8 cellular contexts compared by ENCODE assay signal in the genomic region with DNA sequence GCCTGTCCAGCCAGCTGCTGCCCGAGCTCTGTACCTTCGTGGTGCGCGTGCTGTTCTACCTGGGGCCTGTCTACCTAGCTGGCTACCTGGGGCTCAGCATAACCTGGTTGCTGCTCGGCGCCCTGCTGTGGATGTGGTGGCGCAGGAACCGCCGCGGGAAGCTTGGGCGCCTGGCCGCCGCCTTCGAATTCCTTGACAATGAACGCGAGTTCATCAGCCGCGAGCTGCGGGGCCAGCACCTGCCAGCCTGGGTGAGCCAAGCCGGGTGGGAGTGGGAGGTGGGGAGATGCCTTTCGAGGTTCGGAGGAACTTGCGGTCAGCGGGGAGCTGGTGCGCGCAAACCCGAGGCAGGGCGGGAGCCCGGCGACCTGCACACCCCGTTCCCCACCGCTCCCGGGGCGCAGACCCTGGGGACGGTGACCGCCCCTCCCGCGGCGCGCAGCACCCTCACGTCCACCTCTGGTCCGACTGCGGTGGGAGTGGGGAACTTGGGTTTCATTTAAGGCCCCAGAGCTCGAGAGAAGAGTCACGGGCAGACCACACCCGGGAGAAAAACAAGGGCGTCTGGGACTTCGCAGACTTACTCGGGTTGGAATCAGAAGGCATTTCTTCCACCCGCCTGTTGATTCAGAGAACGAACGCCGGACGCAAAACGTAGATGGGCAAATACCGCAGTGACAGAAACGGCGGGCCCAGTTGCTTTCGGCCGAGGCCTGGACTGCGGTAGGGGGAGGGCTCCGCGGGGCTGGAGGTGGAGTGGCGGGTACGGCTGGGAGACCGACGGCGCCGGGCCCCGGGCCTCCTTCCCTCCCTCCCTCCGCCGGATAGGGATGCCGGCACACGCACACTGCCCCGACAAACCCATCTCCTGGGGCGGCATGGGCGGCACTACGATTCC. TPM values are rescaled to one million over a fixed set of nuclear protein-coding genes. Genes with fewer than 3 reads are reported as not detected.
A peak's percentile ranks its signal among the peaks of the same experiment; 100 is the strongest.
DNase-seq lines count a peak whose midpoint lies in the region; ATAC-seq and TF ChIP-seq lines count a peak whose summit lies in the region.

No MANE protein-coding gene starts in this region.

- peaks cover 13% of the 10 kb centered on the region for H3K4me1 ChIP-seq in effector memory CD4-positive, alpha-beta T cell (ENCODE audit: control insufficient read depth, insufficient read depth, low read length, poor library complexity, severe bottlenecking)
- H3K4me1 ChIP-seq in mucosa of descending colon (ENCODE audit: low read depth), result peaks cover 15% of the 10 kb centered on the region

- H3K36me3 ChIP-seq in MG63 (no peaks in the 10 kb centered on the region), mucosa of descending colon (ENCODE audit: low read depth) (no peaks in the 10 kb centered on the region)
- H3K36me3 ChIP-seq in effector memory CD4-positive, alpha-beta T cell (ENCODE audit: control insufficient read depth, insufficient read depth, low read length), result no peaks in the 10 kb centered on the region

- H3K4me3 Mint-ChIP-seq in CD4-positive, alpha-beta T cell, result peak overlapping the region; percentile 42

- H3K36me3 Mint-ChIP-seq in CD4-positive, alpha-beta T cell (ENCODE audit: low read depth), result no peaks in the 10 kb centered on the region

- no peak for TF ChIP-seq CTCF in CD4-positive, alpha-beta T cell (IDR thresholded peaks at IDR 0.05)
- no peak for TF ChIP-seq CTCF in mucosa of descending colon (IDR thresholded peaks at IDR 0.05)

- H3K9me3 Mint-ChIP-seq in CD4-positive, alpha-beta T cell, result no peaks in the 10 kb centered on the region

- H3K4me3 ChIP-seq in MG63 (peak overlapping the region; percentile 34), mucosa of descending colon (no peak overlapping the region)
- peak overlapping the region; percentile 50 for H3K4me3 ChIP-seq in effector memory CD4-positive, alpha-beta T cell (ENCODE audit: insufficient read depth, low read depth, low read length, poor library complexity, severe bottlenecking)

- no peak for DNase-seq in CD4-positive, alpha-beta T cell
- DNase-seq in MG63 (no peak), mucosa of descending colon (peak in 1 of 3 donors; percentile 34), NCI-H1436 (lab: John Stamatoyannopoulos, UW) (no peak), NCI-H345 (lab: John Stamatoyannopoulos, UW) (no peak)
- DNase-seq in effector memory CD4-positive, alpha-beta T cell, result no peak

- intact Hi-C loops in CD4-positive, alpha-beta T cell (cut with DNase I, micrococcal nuclease), result no loop called here
- intact Hi-C loops in mucosa of descending colon (cut with DNase I, micrococcal nuclease), result no loop called here

- CTCF ChIA-PET in CD4-positive, alpha-beta T cell (lab: Charles Lee), result no interaction called here

- POLR2A ChIA-PET in CD4-positive, alpha-beta T cell (lab: Charles Lee), result no interaction called here

- peaks cover 16% of the 10 kb centered on the region for H3K4me1 Mint-ChIP-seq in CD4-positive, alpha-beta T cell (ENCODE audit: low read depth)

- no peak overlapping the region for H3K27ac Mint-ChIP-seq in CD4-positive, alpha-beta T cell

- H3K27me3 ChIP-seq in CD4-positive, alpha-beta T cell (ENCODE audit: control insufficient read depth, insufficient read depth, low read length), result peaks cover 42% of the 10 kb centered on the region
- H3K27me3 ChIP-seq in MG63, result peaks cover 9% of the 10 kb centered on the region
- peaks cover 12% of the 10 kb centered on the region for H3K27me3 ChIP-seq in effector memory CD4-positive, alpha-beta T cell (replicated peaks; ENCODE audit: control insufficient read depth, insufficient read depth, low read length, poor library complexity, severe bottlenecking)

- peaks cover 69% of the 10 kb centered on the region for H3K27me3 Mint-ChIP-seq in CD4-positive, alpha-beta T cell

- H3K27ac ChIP-seq in CD4-positive, alpha-beta T cell (ENCODE audit: low read depth, low read length), result no peak overlapping the region
- no peak overlapping the region for H3K27ac ChIP-seq in effector memory CD4-positive, alpha-beta T cell (ENCODE audit: insufficient read depth, low read length, poor library complexity, severe bottlenecking)

- H3K9me3 ChIP-seq in CD4-positive, alpha-beta T cell (ENCODE audit: control insufficient read depth, low read length), result no peaks in the 10 kb centered on the region
- no peaks in the 10 kb centered on the region for H3K9me3 ChIP-seq in MG63
- H3K9me3 ChIP-seq in effector memory CD4-positive, alpha-beta T cell (ENCODE audit: control insufficient read depth, low read length), result no peaks in the 10 kb centered on the region
- H3K9me3 ChIP-seq in mucosa of descending colon, result no peaks in the 10 kb centered on the region

- ATAC-seq in CD4-positive, alpha-beta T cell (ENCODE audit: poor library complexity), result no peak
- peak; percentile 41 for ATAC-seq in mucosa of descending colon
- no peak for ATAC-seq in GM21528 (IDR thresholded peaks at IDR 0.05; ENCODE audit: low FRiP score, unreplicated experiment)
- ATAC-seq in HG02870 (IDR thresholded peaks at IDR 0.05; ENCODE audit: unreplicated experiment), result no peak

RNA-seq across cellular contexts. Expression of a gene that starts 0.7 kb away (rescaled TPM):
- total RNA-seq in CD4-positive, alpha-beta T cell, result under 1 TPM in 1 of 2 experiments, not detected in 1; 0.22 TPM
- total RNA-seq in MG63 (2014; rRNA removed; shearing (Covaris generic); ENCODE audit: low replicate concordance), result 0.23 and 0.89 TPM in 2 replicates
- 10 to 100 TPM in 1 of 3 donors, 1 to 10 TPM in 1, under 1 TPM in 1; 0.70 to 15.1 (median 1.0) TPM for total RNA-seq in mucosa of descending colon
